Comparison of ENCODE assay signal across 13 cellular contexts in the genomic region with DNA sequence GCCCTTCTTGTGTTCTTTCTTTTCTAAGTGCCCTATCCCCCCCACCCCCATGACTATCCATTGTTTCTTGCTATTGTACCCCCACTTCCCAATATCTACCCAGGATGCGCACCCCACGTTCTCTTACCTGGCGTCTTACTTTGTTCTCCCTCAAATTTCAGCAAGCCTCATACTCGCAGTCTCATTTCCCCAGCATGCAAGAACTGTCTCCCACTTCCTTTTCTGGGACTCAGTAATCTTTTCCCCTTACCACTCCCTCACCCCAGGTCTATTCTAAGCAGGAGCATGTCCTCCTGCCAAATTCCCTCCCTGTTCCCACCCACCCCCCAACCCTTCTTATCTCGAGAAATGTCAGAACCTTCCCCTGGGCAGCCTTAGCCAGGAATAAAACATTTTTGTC. TPM values are rescaled to one million over a fixed set of nuclear protein-coding genes. Genes with fewer than 3 reads are reported as not detected.
DNase-seq lines count a peak whose midpoint lies in the region; ATAC-seq and TF ChIP-seq lines count a peak whose summit lies in the region.
"Had no signal": no experiment of that assay in that cellular context is flagged by ENCODE, and none has a peak within 500 bp of the region (broad histone marks: within the 10 kb centered on the region; RNA-seq: fewer than 3 reads in every experiment).

No MANE protein-coding gene starts in this region.

- no peak for DNase-seq in CD8-positive, alpha-beta memory T cell
- DNase-seq in RWPE1 (ENCODE audit: low spot score) (no peak), endothelial cell (ENCODE audit: low spot score) (no peak), NCI-H774 (lab: John Stamatoyannopoulos, UW) (no peak), NCI-H446 (lab: John Stamatoyannopoulos, UW) (no peak)
- DNase-seq: GOT3, kidney glomerular epithelial cell, NCI-H2029 treated with DMSO at 0.1 percent for 48 hours had no signal

- ATAC-seq in HG03342 (IDR thresholded peaks at IDR 0.05; ENCODE audit: unreplicated experiment) (no peak), GM18870 (IDR thresholded peaks at IDR 0.05; ENCODE audit: unreplicated experiment) (no peak)

- H3K9me3 Mint-ChIP-seq in CD8-positive, alpha-beta memory T cell, result no peaks in the 10 kb centered on the region
- H3K9me3 Mint-ChIP-seq in endothelial cell (ENCODE audit: unreplicated experiment), result no peaks in the 10 kb centered on the region

- H3K36me3 ChIP-seq in CD8-positive, alpha-beta memory T cell (ENCODE audit: insufficient read depth, low read length), result no peaks in the 10 kb centered on the region

- H3K27ac Mint-ChIP-seq in CD8-positive, alpha-beta memory T cell, result peak overlapping the region; percentile 9 to 98 (median 82)
- no peak overlapping the region for H3K27ac Mint-ChIP-seq in endothelial cell (ENCODE audit: unreplicated experiment)

- H3K36me3 Mint-ChIP-seq in CD8-positive, alpha-beta memory T cell, result peaks cover 0 to 30% (median 2%) of the 10 kb centered on the region in 3 donors
- peaks cover 4% of the 10 kb centered on the region for H3K36me3 Mint-ChIP-seq in endothelial cell (ENCODE audit: low read depth, unreplicated experiment)

- peak overlapping the region; percentile 49 to 99 (median 71) for H3K4me3 Mint-ChIP-seq in CD8-positive, alpha-beta memory T cell
- H3K4me3 Mint-ChIP-seq in endothelial cell (ENCODE audit: unreplicated experiment), result peak overlapping the region; percentile 74

- TF ChIP-seq CTCF in 22Rv1 (IDR thresholded peaks at IDR 0.05), result no peak
- TF ChIP-seq CTCF in RWPE1 (conservative IDR thresholded peaks at IDR 0.05; ENCODE audit: low read depth), result no peak
- no peak for TF ChIP-seq CTCF in endothelial cell (IDR thresholded peaks at IDR 0.05; ENCODE audit: unreplicated experiment)

- H3K4me1 Mint-ChIP-seq in CD8-positive, alpha-beta memory T cell, result peaks cover 32 to 52% (median 44%) of the 10 kb centered on the region in 3 donors
- peaks cover 15% of the 10 kb centered on the region for H3K4me1 Mint-ChIP-seq in endothelial cell (ENCODE audit: unreplicated experiment)

- no peaks in the 10 kb centered on the region for H3K27me3 ChIP-seq in CD8-positive, alpha-beta memory T cell (ENCODE audit: insufficient read depth, low read length, poor library complexity, severe bottlenecking)
- H3K27me3 ChIP-seq: Peyer's patch had no signal

- H3K4me1 ChIP-seq in CD8-positive, alpha-beta memory T cell (ENCODE audit: insufficient read depth, low read length), result peaks cover 41% of the 10 kb centered on the region

- H3K27me3 Mint-ChIP-seq in CD8-positive, alpha-beta memory T cell, result no peaks in the 10 kb centered on the region
- H3K27me3 Mint-ChIP-seq in endothelial cell (ENCODE audit: unreplicated experiment), result peaks cover 8% of the 10 kb centered on the region

- H3K9me3 ChIP-seq in CD8-positive, alpha-beta memory T cell (ENCODE audit: low read length), result no peaks in the 10 kb centered on the region
- H3K9me3 ChIP-seq: Peyer's patch had no signal

- POLR2A ChIA-PET in CD8-positive, alpha-beta memory T cell (lab: Charles Lee), result no interaction called here
- POLR2A ChIA-PET in RWPE1 (lab: Yijun Ruan, JAX; ENCODE audit: low non-redundant PET), result no interaction called here

- H3K4me3 ChIP-seq in CD8-positive, alpha-beta memory T cell (ENCODE audit: low read length), result no peak overlapping the region

- H3K27ac ChIP-seq in 22Rv1 (peak overlapping the region; percentile 92; the same call in 1 of the 2 replicates), RWPE1 (peak overlapping the region; percentile 90; the same call in 1 of the 2 replicates)
- no peak overlapping the region for H3K27ac ChIP-seq in CD8-positive, alpha-beta memory T cell (ENCODE audit: low read depth, low read length)

- CTCF ChIA-PET in CD8-positive, alpha-beta memory T cell (lab: Charles Lee), result interaction anchor here (1.8 kb wide), 1 partner anchor 11 kb away, joined by 11 read pairs; no protein-coding TSS in a partner anchor
- CTCF ChIA-PET in RWPE1 (lab: Yijun Ruan, JAX), result no interaction called here

RNA-seq across cellular contexts. Expression of a gene that starts 1.7 kb away (rescaled TPM):
- 10 to 100 TPM; 71.6 to 72.4 TPM for total RNA-seq in CD8-positive, alpha-beta memory T cell
- 51.6 TPM for polyA plus RNA-seq in CD8-positive, alpha-beta memory T cell
- total RNA-seq in endothelial cell (ENCODE audit: unreplicated experiment), result 53.4 TPM

RNA-seq across cellular contexts. Expression of a gene that starts 2.7 kb away (rescaled TPM):
- total RNA-seq in CD8-positive, alpha-beta memory T cell, result 1 to 10 TPM; 3.5 to 4.3 TPM
- not detected for polyA plus RNA-seq in CD8-positive, alpha-beta memory T cell
- total RNA-seq in endothelial cell (ENCODE audit: unreplicated experiment), result 9.0 TPM

RNA-seq across cellular contexts. Expression of a gene that starts 20.4 kb away (rescaled TPM):
- total RNA-seq in CD8-positive, alpha-beta memory T cell, result not detected
- not detected for polyA plus RNA-seq in CD8-positive, alpha-beta memory T cell
- 1.6 TPM for total RNA-seq in endothelial cell (ENCODE audit: unreplicated experiment)
- total RNA-seq: fibroblast of villous mesenchyme had no signal

RNA-seq across cellular contexts. Expression of a gene that starts 28.3 kb away (rescaled TPM):
- total RNA-seq in CD8-positive, alpha-beta memory T cell, result under 1 TPM; 0.70 to 0.73 TPM
- not detected for polyA plus RNA-seq in CD8-positive, alpha-beta memory T cell
- total RNA-seq in endothelial cell (ENCODE audit: unreplicated experiment), result 0.82 TPM

RNA-seq across cellular contexts. Expression of a gene that starts 36.6 kb away (rescaled TPM):
- total RNA-seq in CD8-positive, alpha-beta memory T cell, result 10 to 100 TPM; 19.0 to 19.4 TPM
- polyA plus RNA-seq in CD8-positive, alpha-beta memory T cell, result 25.0 TPM
- 31.9 TPM for total RNA-seq in endothelial cell (ENCODE audit: unreplicated experiment)
